ENCODE assay signal across 1 cellular context in the genomic region with DNA sequence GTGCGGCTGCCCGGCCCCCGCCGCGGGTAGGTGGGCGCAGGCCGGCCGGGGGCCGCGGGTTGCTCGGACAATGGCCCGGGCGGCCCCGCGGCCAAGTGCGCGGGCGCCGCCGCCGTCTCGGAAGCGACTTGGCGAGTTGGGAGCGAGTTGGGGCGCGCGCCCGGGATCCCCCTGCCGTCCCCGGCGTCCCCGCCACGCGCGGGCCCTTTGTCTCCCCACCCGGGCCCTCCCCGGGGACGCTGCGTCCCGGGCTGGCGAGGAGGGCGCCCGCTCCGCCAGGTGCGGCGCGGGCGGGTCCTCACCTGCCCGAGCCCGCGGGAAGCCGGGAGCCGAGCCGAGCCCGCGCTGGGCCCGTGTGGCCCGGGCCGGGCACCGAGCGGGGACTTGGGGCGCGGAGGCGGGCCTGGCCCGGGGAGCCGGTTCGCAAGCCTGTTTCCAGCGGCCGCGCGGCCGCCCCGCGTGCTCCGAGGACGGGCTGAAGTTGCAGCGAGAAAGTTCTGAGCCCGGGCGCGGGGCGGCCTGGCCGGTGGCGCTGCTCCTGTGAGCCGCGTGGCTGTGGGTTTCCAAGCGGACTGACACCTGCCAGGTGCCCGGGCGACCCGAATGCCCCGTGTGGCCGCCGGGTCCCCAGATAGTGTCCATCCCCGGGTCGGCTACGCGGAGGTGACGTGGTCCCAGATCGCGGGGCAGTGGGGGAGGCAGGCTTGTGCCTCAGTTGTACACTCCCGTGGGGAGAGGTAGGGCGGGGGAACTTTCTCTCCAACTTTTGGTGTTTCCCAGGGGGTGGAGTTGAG.
TF ChIP-seq lines count a peak whose summit lies in the region.

No MANE protein-coding gene starts in this region.

TF ChIP-seq in K562, 482 proteins besides CTCF, POLR2A, EP300 and RAD21 (continued from another document and continues in another):
- TF ChIP-seq, protein P1, sequence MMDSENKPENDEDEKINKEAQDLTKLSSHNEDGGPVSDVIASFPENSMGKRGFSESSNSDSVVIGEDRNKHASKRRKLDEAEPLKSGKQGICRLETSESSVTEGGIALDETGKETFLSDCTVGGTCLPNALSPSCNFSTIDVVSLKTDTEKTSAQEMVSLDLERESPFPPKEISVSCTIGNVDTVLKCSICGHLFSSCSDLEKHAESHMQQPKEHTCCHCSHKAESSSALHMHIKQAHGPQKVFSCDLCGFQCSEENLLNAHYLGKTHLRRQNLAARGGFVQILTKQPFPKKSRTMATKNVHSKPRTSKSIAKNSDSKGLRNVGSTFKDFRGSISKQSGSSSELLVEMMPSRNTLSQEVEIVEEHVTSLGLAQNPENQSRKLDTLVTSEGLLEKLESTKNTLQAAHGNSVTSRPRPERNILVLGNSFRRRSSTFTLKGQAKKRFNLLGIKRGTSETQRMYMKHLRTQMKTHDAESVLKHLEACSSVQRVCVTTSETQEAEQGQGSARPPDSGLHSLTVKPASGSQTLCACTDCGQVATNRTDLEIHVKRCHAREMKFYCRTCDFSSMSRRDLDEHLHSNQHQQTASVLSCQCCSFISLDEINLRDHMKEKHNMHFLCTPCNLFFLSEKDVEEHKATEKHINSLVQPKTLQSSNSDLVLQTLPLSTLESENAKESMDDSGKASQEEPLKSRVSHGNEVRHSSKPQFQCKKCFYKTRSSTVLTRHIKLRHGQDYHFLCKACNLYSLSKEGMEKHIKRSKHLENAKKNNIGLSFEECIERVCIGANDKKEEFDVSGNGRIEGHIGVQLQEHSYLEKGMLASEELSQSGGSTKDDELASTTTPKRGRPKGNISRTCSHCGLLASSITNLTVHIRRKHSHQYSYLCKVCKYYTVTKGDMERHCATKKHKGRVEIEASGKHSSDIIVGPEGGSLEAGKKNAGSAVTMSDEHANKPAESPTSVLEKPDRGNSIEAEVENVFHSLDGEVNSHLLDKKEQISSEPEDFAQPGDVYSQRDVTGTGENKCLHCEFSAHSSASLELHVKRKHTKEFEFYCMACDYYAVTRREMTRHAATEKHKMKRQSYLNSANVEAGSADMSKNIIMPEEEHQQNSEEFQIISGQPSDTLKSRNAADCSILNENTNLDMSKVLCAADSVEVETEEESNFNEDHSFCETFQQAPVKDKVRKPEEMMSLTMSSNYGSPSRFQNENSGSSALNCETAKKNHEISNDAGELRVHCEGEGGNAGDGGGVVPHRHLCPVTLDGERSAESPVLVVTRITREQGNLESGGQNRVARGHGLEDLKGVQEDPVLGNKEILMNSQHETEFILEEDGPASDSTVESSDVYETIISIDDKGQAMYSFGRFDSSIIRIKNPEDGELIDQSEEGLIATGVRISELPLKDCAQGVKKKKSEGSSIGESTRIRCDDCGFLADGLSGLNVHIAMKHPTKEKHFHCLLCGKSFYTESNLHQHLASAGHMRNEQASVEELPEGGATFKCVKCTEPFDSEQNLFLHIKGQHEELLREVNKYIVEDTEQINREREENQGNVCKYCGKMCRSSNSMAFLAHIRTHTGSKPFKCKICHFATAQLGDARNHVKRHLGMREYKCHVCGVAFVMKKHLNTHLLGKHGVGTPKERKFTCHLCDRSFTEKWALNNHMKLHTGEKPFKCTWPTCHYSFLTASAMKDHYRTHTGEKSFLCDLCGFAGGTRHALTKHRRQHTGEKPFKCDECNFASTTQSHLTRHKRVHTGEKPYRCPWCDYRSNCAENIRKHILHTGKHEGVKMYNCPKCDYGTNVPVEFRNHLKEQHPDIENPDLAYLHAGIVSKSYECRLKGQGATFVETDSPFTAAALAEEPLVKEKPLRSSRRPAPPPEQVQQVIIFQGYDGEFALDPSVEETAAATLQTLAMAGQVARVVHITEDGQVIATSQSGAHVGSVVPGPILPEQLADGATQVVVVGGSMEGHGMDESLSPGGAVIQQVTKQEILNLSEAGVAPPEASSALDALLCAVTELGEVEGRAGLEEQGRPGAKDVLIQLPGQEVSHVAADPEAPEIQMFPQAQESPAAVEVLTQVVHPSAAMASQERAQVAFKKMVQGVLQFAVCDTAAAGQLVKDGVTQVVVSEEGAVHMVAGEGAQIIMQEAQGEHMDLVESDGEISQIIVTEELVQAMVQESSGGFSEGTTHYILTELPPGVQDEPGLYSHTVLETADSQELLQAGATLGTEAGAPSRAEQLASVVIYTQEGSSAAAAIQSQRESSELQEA (IDR thresholded peaks at IDR 0.05; ENCODE audit: low read depth): no peak
- TF ChIP-seq PCBP1 (IDR thresholded peaks at IDR 0.05; ENCODE audit: low read depth, low read length, poor library complexity, severe bottlenecking): peak; percentile 61
- no peak for TF ChIP-seq ZNF57 (CRISPR knock-in tag; IDR thresholded peaks at IDR 0.05)
- TF ChIP-seq, protein P2, sequence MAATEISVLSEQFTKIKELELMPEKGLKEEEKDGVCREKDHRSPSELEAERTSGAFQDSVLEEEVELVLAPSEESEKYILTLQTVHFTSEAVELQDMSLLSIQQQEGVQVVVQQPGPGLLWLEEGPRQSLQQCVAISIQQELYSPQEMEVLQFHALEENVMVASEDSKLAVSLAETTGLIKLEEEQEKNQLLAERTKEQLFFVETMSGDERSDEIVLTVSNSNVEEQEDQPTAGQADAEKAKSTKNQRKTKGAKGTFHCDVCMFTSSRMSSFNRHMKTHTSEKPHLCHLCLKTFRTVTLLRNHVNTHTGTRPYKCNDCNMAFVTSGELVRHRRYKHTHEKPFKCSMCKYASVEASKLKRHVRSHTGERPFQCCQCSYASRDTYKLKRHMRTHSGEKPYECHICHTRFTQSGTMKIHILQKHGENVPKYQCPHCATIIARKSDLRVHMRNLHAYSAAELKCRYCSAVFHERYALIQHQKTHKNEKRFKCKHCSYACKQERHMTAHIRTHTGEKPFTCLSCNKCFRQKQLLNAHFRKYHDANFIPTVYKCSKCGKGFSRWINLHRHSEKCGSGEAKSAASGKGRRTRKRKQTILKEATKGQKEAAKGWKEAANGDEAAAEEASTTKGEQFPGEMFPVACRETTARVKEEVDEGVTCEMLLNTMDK (IDR thresholded peaks at IDR 0.05; ENCODE audit: borderline replicate concordance, insufficient read depth, low read depth, low read length, poor library complexity, severe bottlenecking): no peak
- TF ChIP-seq CHD2 (IDR thresholded peaks at IDR 0.05; ENCODE audit: low read depth, low read length): no peak
- peak; percentile 1; the same call in 1 of the 2 replicates for TF ChIP-seq SMAD4 (CRISPR knock-in tag; conservative IDR thresholded peaks at IDR 0.05)
- TF ChIP-seq, protein P3, sequence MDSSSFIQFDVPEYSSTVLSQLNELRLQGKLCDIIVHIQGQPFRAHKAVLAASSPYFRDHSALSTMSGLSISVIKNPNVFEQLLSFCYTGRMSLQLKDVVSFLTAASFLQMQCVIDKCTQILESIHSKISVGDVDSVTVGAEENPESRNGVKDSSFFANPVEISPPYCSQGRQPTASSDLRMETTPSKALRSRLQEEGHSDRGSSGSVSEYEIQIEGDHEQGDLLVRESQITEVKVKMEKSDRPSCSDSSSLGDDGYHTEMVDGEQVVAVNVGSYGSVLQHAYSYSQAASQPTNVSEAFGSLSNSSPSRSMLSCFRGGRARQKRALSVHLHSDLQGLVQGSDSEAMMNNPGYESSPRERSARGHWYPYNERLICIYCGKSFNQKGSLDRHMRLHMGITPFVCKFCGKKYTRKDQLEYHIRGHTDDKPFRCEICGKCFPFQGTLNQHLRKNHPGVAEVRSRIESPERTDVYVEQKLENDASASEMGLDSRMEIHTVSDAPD (CRISPR knock-in tag; IDR thresholded peaks at IDR 0.05): no peak
- TF ChIP-seq SREBF1 (IDR thresholded peaks at IDR 0.05; ENCODE audit: borderline replicate concordance, low read depth, low read length): no peak
- TF ChIP-seq, protein P4, sequence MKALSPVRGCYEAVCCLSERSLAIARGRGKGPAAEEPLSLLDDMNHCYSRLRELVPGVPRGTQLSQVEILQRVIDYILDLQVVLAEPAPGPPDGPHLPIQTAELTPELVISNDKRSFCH (CRISPR knock-in tag; IDR thresholded peaks at IDR 0.05): no peak
- TF ChIP-seq, protein P4 (tag; IDR thresholded peaks at IDR 0.05): no peak
- TF ChIP-seq BDP1 (IDR thresholded peaks at IDR 0.05; ENCODE audit: insufficient read depth, insufficient read length): no peak
- no peak for TF ChIP-seq POLR2AphosphoS5 (IDR thresholded peaks at IDR 0.05; ENCODE audit: control insufficient read depth, insufficient read depth, low read depth, low read length)
- peak; percentile 49; the same call in 1 of the 2 replicates for TF ChIP-seq PHF8 (IDR thresholded peaks at IDR 0.05; ENCODE audit: borderline replicate concordance, low read length)
- TF ChIP-seq ASH1L (IDR thresholded peaks at IDR 0.05; ENCODE audit: borderline replicate concordance, low read depth, partially characterized antibody): no peak
- 0 out of 2 replicates have a peak, but pooled peaks have one; percentile 26 for TF ChIP-seq ZBTB1 (CRISPR knock-in tag; IDR thresholded peaks at IDR 0.05; ENCODE audit: borderline replicate concordance, low read depth)
- peak in 1 of 2 experiments; percentile 41; a peak in 1 of 4 replicates for TF ChIP-seq SIN3A (IDR thresholded peaks at IDR 0.05; ENCODE audit: borderline replicate concordance in 2 of 2, control insufficient read depth in 1 of 2, low read depth in 2 of 2, low read length in 2 of 2)
- TF ChIP-seq, protein P5, sequence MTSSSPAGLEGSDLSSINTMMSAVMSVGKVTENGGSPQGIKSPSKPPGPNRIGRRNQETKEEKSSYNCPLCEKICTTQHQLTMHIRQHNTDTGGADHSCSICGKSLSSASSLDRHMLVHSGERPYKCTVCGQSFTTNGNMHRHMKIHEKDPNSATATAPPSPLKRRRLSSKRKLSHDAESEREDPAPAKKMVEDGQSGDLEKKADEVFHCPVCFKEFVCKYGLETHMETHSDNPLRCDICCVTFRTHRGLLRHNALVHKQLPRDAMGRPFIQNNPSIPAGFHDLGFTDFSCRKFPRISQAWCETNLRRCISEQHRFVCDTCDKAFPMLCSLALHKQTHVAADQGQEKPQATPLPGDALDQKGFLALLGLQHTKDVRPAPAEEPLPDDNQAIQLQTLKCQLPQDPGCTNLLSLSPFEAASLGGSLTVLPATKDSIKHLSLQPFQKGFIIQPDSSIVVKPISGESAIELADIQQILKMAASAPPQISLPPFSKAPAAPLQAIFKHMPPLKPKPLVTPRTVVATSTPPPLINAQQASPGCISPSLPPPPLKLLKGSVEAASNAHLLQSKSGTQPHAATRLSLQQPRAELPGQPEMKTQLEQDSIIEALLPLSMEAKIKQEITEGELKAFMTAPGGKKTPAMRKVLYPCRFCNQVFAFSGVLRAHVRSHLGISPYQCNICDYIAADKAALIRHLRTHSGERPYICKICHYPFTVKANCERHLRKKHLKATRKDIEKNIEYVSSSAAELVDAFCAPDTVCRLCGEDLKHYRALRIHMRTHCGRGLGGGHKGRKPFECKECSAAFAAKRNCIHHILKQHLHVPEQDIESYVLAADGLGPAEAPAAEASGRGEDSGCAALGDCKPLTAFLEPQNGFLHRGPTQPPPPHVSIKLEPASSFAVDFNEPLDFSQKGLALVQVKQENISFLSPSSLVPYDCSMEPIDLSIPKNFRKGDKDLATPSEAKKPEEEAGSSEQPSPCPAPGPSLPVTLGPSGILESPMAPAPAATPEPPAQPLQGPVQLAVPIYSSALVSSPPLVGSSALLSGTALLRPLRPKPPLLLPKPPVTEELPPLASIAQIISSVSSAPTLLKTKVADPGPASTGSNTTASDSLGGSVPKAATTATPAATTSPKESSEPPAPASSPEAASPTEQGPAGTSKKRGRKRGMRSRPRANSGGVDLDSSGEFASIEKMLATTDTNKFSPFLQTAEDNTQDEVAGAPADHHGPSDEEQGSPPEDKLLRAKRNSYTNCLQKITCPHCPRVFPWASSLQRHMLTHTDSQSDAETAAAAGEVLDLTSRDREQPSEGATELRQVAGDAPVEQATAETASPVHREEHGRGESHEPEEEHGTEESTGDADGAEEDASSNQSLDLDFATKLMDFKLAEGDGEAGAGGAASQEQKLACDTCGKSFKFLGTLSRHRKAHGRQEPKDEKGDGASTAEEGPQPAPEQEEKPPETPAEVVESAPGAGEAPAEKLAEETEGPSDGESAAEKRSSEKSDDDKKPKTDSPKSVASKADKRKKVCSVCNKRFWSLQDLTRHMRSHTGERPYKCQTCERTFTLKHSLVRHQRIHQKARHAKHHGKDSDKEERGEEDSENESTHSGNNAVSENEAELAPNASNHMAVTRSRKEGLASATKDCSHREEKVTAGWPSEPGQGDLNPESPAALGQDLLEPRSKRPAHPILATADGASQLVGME (CRISPR knock-in tag; IDR thresholded peaks at IDR 0.05): no peak
- TF ChIP-seq GABPA (tag; conservative IDR thresholded peaks at IDR 0.05; ENCODE audit: low read depth): 0 out of 2 replicates have a peak, but pooled peaks have one; percentile 8
- TF ChIP-seq STAT5B (CRISPR knock-in tag; IDR thresholded peaks at IDR 0.05): no peak
- TF ChIP-seq, protein P6, sequence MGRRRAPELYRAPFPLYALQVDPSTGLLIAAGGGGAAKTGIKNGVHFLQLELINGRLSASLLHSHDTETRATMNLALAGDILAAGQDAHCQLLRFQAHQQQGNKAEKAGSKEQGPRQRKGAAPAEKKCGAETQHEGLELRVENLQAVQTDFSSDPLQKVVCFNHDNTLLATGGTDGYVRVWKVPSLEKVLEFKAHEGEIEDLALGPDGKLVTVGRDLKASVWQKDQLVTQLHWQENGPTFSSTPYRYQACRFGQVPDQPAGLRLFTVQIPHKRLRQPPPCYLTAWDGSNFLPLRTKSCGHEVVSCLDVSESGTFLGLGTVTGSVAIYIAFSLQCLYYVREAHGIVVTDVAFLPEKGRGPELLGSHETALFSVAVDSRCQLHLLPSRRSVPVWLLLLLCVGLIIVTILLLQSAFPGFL (CRISPR knock-in tag; IDR thresholded peaks at IDR 0.05): no peak
- no peak for TF ChIP-seq ZFP30 (CRISPR knock-in tag; IDR thresholded peaks at IDR 0.05; ENCODE audit: borderline replicate concordance)
- TF ChIP-seq, protein P7, sequence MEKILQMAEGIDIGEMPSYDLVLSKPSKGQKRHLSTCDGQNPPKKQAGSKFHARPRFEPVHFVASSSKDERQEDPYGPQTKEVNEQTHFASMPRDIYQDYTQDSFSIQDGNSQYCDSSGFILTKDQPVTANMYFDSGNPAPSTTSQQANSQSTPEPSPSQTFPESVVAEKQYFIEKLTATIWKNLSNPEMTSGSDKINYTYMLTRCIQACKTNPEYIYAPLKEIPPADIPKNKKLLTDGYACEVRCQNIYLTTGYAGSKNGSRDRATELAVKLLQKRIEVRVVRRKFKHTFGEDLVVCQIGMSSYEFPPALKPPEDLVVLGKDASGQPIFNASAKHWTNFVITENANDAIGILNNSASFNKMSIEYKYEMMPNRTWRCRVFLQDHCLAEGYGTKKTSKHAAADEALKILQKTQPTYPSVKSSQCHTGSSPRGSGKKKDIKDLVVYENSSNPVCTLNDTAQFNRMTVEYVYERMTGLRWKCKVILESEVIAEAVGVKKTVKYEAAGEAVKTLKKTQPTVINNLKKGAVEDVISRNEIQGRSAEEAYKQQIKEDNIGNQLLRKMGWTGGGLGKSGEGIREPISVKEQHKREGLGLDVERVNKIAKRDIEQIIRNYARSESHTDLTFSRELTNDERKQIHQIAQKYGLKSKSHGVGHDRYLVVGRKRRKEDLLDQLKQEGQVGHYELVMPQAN (IDR thresholded peaks at IDR 0.05; ENCODE audit: borderline replicate concordance): no peak
- TF ChIP-seq ZNF124 (CRISPR knock-in tag; IDR thresholded peaks at IDR 0.05): no peak
- TF ChIP-seq, protein P8, sequence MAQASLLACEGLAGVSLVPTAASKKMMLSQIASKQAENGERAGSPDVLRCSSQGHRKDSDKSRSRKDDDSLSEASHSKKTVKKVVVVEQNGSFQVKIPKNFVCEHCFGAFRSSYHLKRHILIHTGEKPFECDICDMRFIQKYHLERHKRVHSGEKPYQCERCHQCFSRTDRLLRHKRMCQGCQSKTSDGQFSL (CRISPR knock-in tag; IDR thresholded peaks at IDR 0.05): no peak
- TF ChIP-seq, protein P8 (tag; IDR thresholded peaks at IDR 0.05): no peak
- no peak for TF ChIP-seq TSC22D4 (tag; IDR thresholded peaks at IDR 0.05)
